1 cellular context compared by ENCODE assay signal in genomic region chrX:16712116-16712824, GRCh38.
TF ChIP-seq lines count a peak whose summit lies in the region.

Gene CTPS2, minus strand, starts transcription at chrX:16712669. Its CDS starts 9,767 bp downstream, at chrX:16702902.

TF ChIP-seq in HepG2, 621 proteins besides CTCF, POLR2A, EP300 and RAD21 (continued from another document and continues in another):
- TF ChIP-seq ZNF317 (CRISPR knock-in tag; IDR thresholded peaks at IDR 0.05) (0 out of 2 replicates have a peak, but pooled peaks have one; percentile 19), ZNF142 (CRISPR knock-in tag; IDR thresholded peaks at IDR 0.05) (no peak), ZIK1 (CRISPR knock-in tag; IDR thresholded peaks at IDR 0.05; ENCODE audit: borderline replicate concordance, low read depth) (peak; percentile 99), EEA1 (CRISPR knock-in tag; IDR thresholded peaks at IDR 0.05; ENCODE audit: borderline replicate concordance) (no peak), GLMP (CRISPR knock-in tag; IDR thresholded peaks at IDR 0.05; ENCODE audit: borderline replicate concordance) (0 out of 2 replicates have a peak, but pooled peaks have one; percentile 31), NFE2 (CRISPR knock-in tag; IDR thresholded peaks at IDR 0.05) (no peak), XBP1 (CRISPR knock-in tag; IDR thresholded peaks at IDR 0.05) (no peak), HMGXB4 (CRISPR knock-in tag; IDR thresholded peaks at IDR 0.05; ENCODE audit: borderline replicate concordance in 1 of 2, low read depth in 1 of 2) (peak in 1 of 2 experiments; percentile 62; a peak in 2 of 4 replicates), ESRRA (CRISPR knock-in tag; IDR thresholded peaks at IDR 0.05; ENCODE audit: low read depth) (no peak), ZNF672 (CRISPR knock-in tag; IDR thresholded peaks at IDR 0.05) (no peak), MTF1 (CRISPR knock-in tag; IDR thresholded peaks at IDR 0.05) (no peak), RBFOX2 (IDR thresholded peaks at IDR 0.05; ENCODE audit: low read depth, low read length) (peak; percentile 81), MAX (IDR thresholded peaks at IDR 0.05) (peak; percentile 33; the same call in 1 of the 2 replicates), ZNF235 (CRISPR knock-in tag; IDR thresholded peaks at IDR 0.05; ENCODE audit: borderline replicate concordance) (no peak), LCORL (IDR thresholded peaks at IDR 0.05) (no peak), LCORL (CRISPR knock-in tag; IDR thresholded peaks at IDR 0.05) (0 out of 2 replicates have a peak, but pooled peaks have one; percentile 34), FOXA1 (IDR thresholded peaks at IDR 0.05) (no peak), FOXA1 (CRISPR knock-in tag; IDR thresholded peaks at IDR 0.05) (no peak), HDAC1 (CRISPR knock-in tag; IDR thresholded peaks at IDR 0.05) (peak; percentile 46; the same call in 1 of the 2 replicates), CAMTA2 (CRISPR knock-in tag; IDR thresholded peaks at IDR 0.05; ENCODE audit: borderline replicate concordance) (no peak), ZNF792 (CRISPR knock-in tag; IDR thresholded peaks at IDR 0.05) (no peak), ZNF724P (CRISPR knock-in tag; IDR thresholded peaks at IDR 0.05; ENCODE audit: borderline replicate concordance) (no peak), KMT2A (CRISPR knock-in tag; IDR thresholded peaks at IDR 0.05) (peak; percentile 73; the same call in 1 of the 2 replicates), RFXANK (CRISPR knock-in tag; IDR thresholded peaks at IDR 0.05) (no peak), ZBTB44 (CRISPR knock-in tag; IDR thresholded peaks at IDR 0.05) (0 out of 2 replicates have a peak, but pooled peaks have one; percentile 6), RARG (CRISPR knock-in tag; IDR thresholded peaks at IDR 0.05; ENCODE audit: low read depth) (no peak), ZNF598 (CRISPR knock-in tag; IDR thresholded peaks at IDR 0.05; ENCODE audit: borderline replicate concordance) (no peak), ELF1 (CRISPR knock-in tag; IDR thresholded peaks at IDR 0.05) (no peak), AGO2 (optimal IDR thresholded peaks at IDR 0.05; ENCODE audit: low read depth, low read length) (peak; percentile 70), ZNF331 (CRISPR knock-in tag; IDR thresholded peaks at IDR 0.05) (0 out of 2 replicates have a peak, but pooled peaks have one; percentile 36), CCDC6 (CRISPR knock-in tag; IDR thresholded peaks at IDR 0.05) (peak; percentile 56; the same call in 1 of the 2 replicates), HNRNPLL (IDR thresholded peaks at IDR 0.05; ENCODE audit: low read depth, low read length, poor library complexity, severe bottlenecking) (peak; percentile 62), SMAD9 (CRISPR knock-in tag; IDR thresholded peaks at IDR 0.05) (no peak), KDM2A (CRISPR knock-in tag; IDR thresholded peaks at IDR 0.05; ENCODE audit: borderline replicate concordance, low read depth) (peak; percentile 26; the same call in 1 of the 2 replicates), ARID5B (CRISPR knock-in tag; IDR thresholded peaks at IDR 0.05) (0 out of 2 replicates have a peak, but pooled peaks have one; percentile 2), GABPB1 (CRISPR knock-in tag; IDR thresholded peaks at IDR 0.05) (peak; percentile 63; the same call in 1 of the 2 replicates), CREM (IDR thresholded peaks at IDR 0.05) (no peak), CREM (CRISPR knock-in tag; IDR thresholded peaks at IDR 0.05) (no peak), ZBTB2 (CRISPR knock-in tag; IDR thresholded peaks at IDR 0.05; ENCODE audit: low read depth) (0 out of 2 replicates have a peak, but pooled peaks have one; percentile 21), ZNF225 (CRISPR knock-in tag; IDR thresholded peaks at IDR 0.05) (no peak), ZSCAN22 (CRISPR knock-in tag; IDR thresholded peaks at IDR 0.05) (no peak), ZNF589 (CRISPR knock-in tag; conservative IDR thresholded peaks at IDR 0.05) (no peak)
